ENCODE assay signal across 8 cellular contexts in the genomic region with DNA sequence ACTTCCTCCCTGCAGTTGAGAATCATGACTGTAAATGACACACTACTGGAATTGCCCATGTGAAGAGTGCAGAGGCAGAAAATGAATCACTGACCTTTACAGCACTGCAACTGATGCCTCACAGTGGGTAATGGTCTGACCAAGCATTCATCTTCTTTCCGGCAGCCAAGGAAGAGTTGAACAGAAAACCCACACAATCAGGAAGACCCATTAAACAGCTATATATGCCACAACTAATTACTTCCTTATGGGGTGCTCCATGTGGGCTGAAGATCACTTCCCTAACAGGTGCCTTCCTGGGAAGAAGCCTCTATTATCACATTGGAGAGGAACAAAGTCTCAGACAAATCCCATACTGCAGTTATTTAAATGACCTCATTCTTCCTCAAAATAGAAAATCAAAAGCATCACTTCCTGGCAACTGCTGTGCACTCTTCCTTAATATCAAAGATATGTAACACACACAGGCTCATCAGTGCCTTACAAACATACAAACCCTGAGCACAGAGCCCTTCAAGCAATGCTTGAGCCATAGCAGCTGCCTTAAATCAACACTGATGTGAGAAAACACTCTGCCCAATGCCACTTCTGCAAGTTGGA. TPM values are rescaled to one million over a fixed set of nuclear protein-coding genes. Genes with fewer than 3 reads are reported as not detected.
DNase-seq lines count a peak whose midpoint lies in the region; ATAC-seq, FAIRE-seq and TF ChIP-seq lines count a peak whose summit lies in the region.

No MANE protein-coding gene starts in this region.

- no peaks in the 10 kb centered on the region for H4K20me1 ChIP-seq in BLaER1

- no peaks in the 10 kb centered on the region for H3K79me1 ChIP-seq in neuronal stem cell (ENCODE audit: low read depth, low read length)

- H4K8ac ChIP-seq in neuronal stem cell (ENCODE audit: low read depth, low read length), result no peak overlapping the region

- peaks cover 8% of the 10 kb centered on the region for H3K9me3 Mint-ChIP-seq in activated naive CD8-positive, alpha-beta T cell treated with anti-CD3 and anti-CD28 coated beads for 36 hours

- ATAC-seq in GM18873 (IDR thresholded peaks at IDR 0.05; ENCODE audit: low FRiP score, unreplicated experiment) (peak; percentile 80), HG03460 (IDR thresholded peaks at IDR 0.05; ENCODE audit: unreplicated experiment) (peak; percentile 72)

- no peak overlapping the region for H2AK5ac ChIP-seq in neuronal stem cell (ENCODE audit: low read depth, low read length)

- no peak overlapping the region for H3K18ac ChIP-seq in neuronal stem cell (ENCODE audit: low read length)

- no peak overlapping the region for H2BK15ac ChIP-seq in neuronal stem cell (ENCODE audit: low read length)

- DNase-seq in activated naive CD8-positive, alpha-beta T cell treated with anti-CD3 and anti-CD28 coated beads for 36 hours, result peak; percentile 44
- DNase-seq in skeletal muscle cell (ENCODE audit: low read depth) (peak; percentile 82), kidney (no peak), neuronal stem cell (ENCODE audit: low spot score) (no peak), NCI-H526 (lab: John Stamatoyannopoulos, UW) (no peak)

- no peak overlapping the region for H3K4ac ChIP-seq in neuronal stem cell (ENCODE audit: low read length)

- H3K4me3 ChIP-seq in BLaER1 (peak overlapping the region; percentile 40), skeletal muscle cell (ENCODE audit: low read depth, low read length) (no peak overlapping the region), kidney (ENCODE audit: low read length in 2 of 2) (no peak overlapping the region), neuronal stem cell (ENCODE audit: low read length in 2 of 2) (peak overlapping the region in 1 of 2 donors; percentile 5)

- no peak overlapping the region for H3K23ac ChIP-seq in neuronal stem cell (ENCODE audit: low read depth, low read length, poor library complexity)

- no peak for TF ChIP-seq CTCF in kidney (IDR thresholded peaks at IDR 0.05; ENCODE audit: borderline replicate concordance, extremely low read depth, insufficient read depth)

- no peak overlapping the region for H3K14ac ChIP-seq in neuronal stem cell (ENCODE audit: low read length)

- intact Hi-C loops in kidney (cut with DNase I), result no loop called here

- H2BK12ac ChIP-seq in neuronal stem cell (ENCODE audit: low read length), result no peak overlapping the region

- H3K36me3 ChIP-seq in BLaER1, result no peaks in the 10 kb centered on the region
- no peaks in the 10 kb centered on the region for H3K36me3 ChIP-seq in kidney (ENCODE audit: control insufficient read depth in 1 of 2, insufficient read depth in 2 of 2, low read length in 2 of 2)
- H3K36me3 ChIP-seq in neuronal stem cell (replicated peaks in 1 of 2; ENCODE audit: control insufficient read depth in 2 of 2, insufficient read depth in 2 of 2, low read length in 2 of 2), result no peaks in the 10 kb centered on the region

- no peak overlapping the region for H2BK5ac ChIP-seq in neuronal stem cell (ENCODE audit: low read length)

- no peak overlapping the region for H2BK120ac ChIP-seq in neuronal stem cell (ENCODE audit: low read depth, low read length)

- WGBS in neuronal stem cell (ENCODE audit: extremely low coverage in 2 of 2, insufficient read length in 2 of 2, insufficient replicate concordance in 1 of 2), 2 donors, result no CpG with 5 or more reads among the region's 1 CpG

- H3K9me3 ChIP-seq in BLaER1, result peaks cover 3% of the 10 kb centered on the region; the same call in 1 of the 2 replicates
- H3K9me3 ChIP-seq in kidney (ENCODE audit: control insufficient read depth in 1 of 2, low read length in 2 of 2), result peaks cover 0 to 3% of the 10 kb centered on the region in 2 donors
- H3K9me3 ChIP-seq in neuronal stem cell (replicated peaks in 1 of 2; ENCODE audit: control insufficient read depth in 2 of 2, insufficient read depth in 1 of 2, low read depth in 1 of 2, low read length in 2 of 2), result peaks cover 0 to 3% of the 10 kb centered on the region in 2 donors

- H3K27me3 ChIP-seq in BLaER1, result no peaks in the 10 kb centered on the region
- no peaks in the 10 kb centered on the region for H3K27me3 ChIP-seq in neuronal stem cell (ENCODE audit: control insufficient read depth in 3 of 3, insufficient read depth in 3 of 3, low read depth in 1 of 3, low read length in 3 of 3)

- H3K36me3 Mint-ChIP-seq in activated naive CD8-positive, alpha-beta T cell treated with anti-CD3 and anti-CD28 coated beads for 36 hours, result peaks cover 12% of the 10 kb centered on the region

- no peak overlapping the region for H3K9ac ChIP-seq in BLaER1
- no peak overlapping the region for H3K9ac ChIP-seq in kidney (ENCODE audit: low read length in 2 of 2)
- no peak overlapping the region for H3K9ac ChIP-seq in neuronal stem cell (ENCODE audit: low read depth, low read length, poor library complexity)

- FAIRE-seq in kidney (lab: Jason Lieb, UNC), result no peak

- peaks cover 33% of the 10 kb centered on the region for H3K4me1 Mint-ChIP-seq in activated naive CD8-positive, alpha-beta T cell treated with anti-CD3 and anti-CD28 coated beads for 36 hours

- H3K27ac Mint-ChIP-seq in activated naive CD8-positive, alpha-beta T cell treated with anti-CD3 and anti-CD28 coated beads for 36 hours, result peak overlapping the region; percentile 79

- H4K91ac ChIP-seq in neuronal stem cell (ENCODE audit: low read depth, low read length, poor library complexity), result no peak overlapping the region

- peak overlapping the region; percentile 73 for H3K4me2 ChIP-seq in BLaER1
- H3K4me2 ChIP-seq in neuronal stem cell (ENCODE audit: insufficient read depth, low read length, poor library complexity, severe bottlenecking), result no peak overlapping the region

- no peaks in the 10 kb centered on the region for H3K27me3 Mint-ChIP-seq in activated naive CD8-positive, alpha-beta T cell treated with anti-CD3 and anti-CD28 coated beads for 36 hours

- H3K27ac ChIP-seq in BLaER1, result peak overlapping the region; percentile 65
- no peak overlapping the region for H3K27ac ChIP-seq in kidney (ENCODE audit: low read depth in 2 of 2, low read length in 2 of 2)
- H3K27ac ChIP-seq in neuronal stem cell (replicated peaks; ENCODE audit: low read length), result no peak overlapping the region

- H3K4me3 Mint-ChIP-seq in activated naive CD8-positive, alpha-beta T cell treated with anti-CD3 and anti-CD28 coated beads for 36 hours, result peak overlapping the region; percentile 56

- H3K4me1 ChIP-seq in BLaER1 (peaks cover 45% of the 10 kb centered on the region), kidney (ENCODE audit: control insufficient read depth in 1 of 2, insufficient read depth in 1 of 2, low read depth in 1 of 2, low read length in 2 of 2) (no peaks in the 10 kb centered on the region), neuronal stem cell (ENCODE audit: control insufficient read depth in 2 of 2, insufficient read depth in 1 of 2, low read depth in 1 of 2, low read length in 2 of 2) (peaks cover 0 to 1% of the 10 kb centered on the region in 2 donors)

- H2AFZ ChIP-seq in neuronal stem cell (ENCODE audit: low read length), result no peak overlapping the region

RNA-seq across cellular contexts. Expression of a gene that starts 45.8 kb away (rescaled TPM):
- 1 to 10 TPM; 1.1 to 1.9 TPM for total RNA-seq in activated naive CD8-positive, alpha-beta T cell treated with anti-CD3 and anti-CD28 coated beads for 36 hours
- 4.6 TPM for total RNA-seq in kidney
- 0.54 TPM for polyA plus RNA-seq in kidney (ENCODE audit: insufficient read depth, low read depth, low replicate concordance)
- 0.66 TPM for polyA plus RNA-seq in neuronal stem cell (2013, experiment 1 of 2)
- 0.82 TPM for polyA plus RNA-seq in neuronal stem cell (2013, experiment 2 of 2)

Comparison
In these comparisons a context has a peak if more than half of its experiments do, and no peak if none do; other contexts are left out.
1. DNase-seq: peak in activated naive CD8-positive, alpha-beta T cell treated with anti-CD3 and anti-CD28 coated beads for 36 hours (single experiment) and skeletal muscle cell (single experiment); none in kidney (single experiment), neuronal stem cell (single experiment) and NCI-H526 (0 of 2).